Comparison of ENCODE assay signal across 17 cellular contexts in genomic region chr11:13694115-13694514, GRCh38.
"Had no signal": no experiment of that assay in that cellular context is flagged by ENCODE, and none has a peak within 500 bp of the region (broad histone marks: within the 10 kb centered on the region; RNA-seq: fewer than 3 reads in every experiment).

No MANE protein-coding gene starts in this region.

- H3K4me3 ChIP-seq: heart right ventricle, mucosa of descending colon, right atrium auricular region, stomach, thyroid gland had no signal

- H3K4me3 Mint-ChIP-seq: naive thymus-derived CD8-positive, alpha-beta T cell; type B pancreatic cell had no signal

- H3K27ac Mint-ChIP-seq: naive thymus-derived CD8-positive, alpha-beta T cell; type B pancreatic cell had no signal

- ATAC-seq: esophagus mucosa; heart right ventricle; left lobe of liver; mucosa of descending colon; naive thymus-derived CD8-positive, alpha-beta T cell had no signal

- H3K27me3 ChIP-seq: heart right ventricle, right atrium auricular region, stomach, thyroid gland had no signal

- DNase-seq: cortex of kidney; effector memory CD4-positive, alpha-beta T cell; heart right ventricle; hypothalamus; kidney glomerular epithelial cell; mammary epithelial cell; mucosa of descending colon; naive thymus-derived CD8-positive, alpha-beta T cell; small intestine; stimulated activated CD4-positive, alpha-beta T cell treated with anti-CD3 and anti-CD28 coated beads, Interleukin-12 subunit alpha, Interleukin-12 subunit beta, amount 100 ng/mL, for 4 hours; stimulated activated naive CD4-positive, alpha-beta T cell; stomach; thyroid gland had no signal

- H3K9me3 ChIP-seq: heart right ventricle, mucosa of descending colon, right atrium auricular region, stomach, thyroid gland had no signal

- H3K36me3 ChIP-seq: thyroid gland had no signal

- H3K27me3 Mint-ChIP-seq: naive thymus-derived CD8-positive, alpha-beta T cell; type B pancreatic cell had no signal

- H3K27ac ChIP-seq: heart right ventricle, right atrium auricular region, stomach, thyroid gland had no signal
